ENCODE assay signal across 12 cellular contexts in the genomic region with DNA sequence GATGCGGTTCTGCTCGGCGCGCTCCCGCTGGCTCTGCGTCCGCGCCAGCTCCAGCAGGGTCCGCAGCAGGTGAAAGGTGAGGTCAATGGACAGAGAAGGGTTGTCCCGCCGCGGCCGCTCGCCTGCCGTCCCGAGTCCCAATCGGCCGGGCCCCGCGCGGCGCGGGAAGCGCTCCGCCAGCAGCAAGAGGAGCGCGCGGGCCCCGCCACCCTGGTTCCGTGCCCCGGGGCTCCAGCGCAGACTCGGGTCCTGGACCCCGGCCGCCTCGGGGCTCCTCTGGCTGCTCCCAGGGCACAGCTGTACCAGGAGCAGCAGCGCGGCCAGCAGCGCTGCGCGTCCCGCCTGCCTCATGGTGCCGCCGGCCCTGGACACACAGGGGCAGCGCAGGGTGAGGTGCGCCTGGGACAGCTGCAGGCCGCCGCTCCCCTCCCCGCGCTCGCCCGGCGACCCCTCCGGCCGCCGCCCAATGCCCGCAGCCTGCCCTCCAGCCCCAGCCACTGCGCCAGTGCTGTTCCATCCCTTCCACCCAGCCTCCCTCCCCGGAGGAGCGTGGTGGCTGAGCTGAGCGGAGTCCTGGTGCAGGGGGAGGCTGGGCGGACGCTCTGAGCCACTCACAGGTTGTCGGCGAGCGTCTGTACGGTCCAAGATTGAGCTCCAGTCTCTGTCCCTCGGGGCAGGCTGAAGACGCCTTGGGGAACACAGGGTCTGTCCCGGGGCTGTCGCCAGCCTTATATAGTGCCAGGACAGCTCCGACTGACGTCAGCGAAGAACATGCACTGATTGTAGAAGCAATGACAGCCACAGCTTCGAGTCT. TPM values are rescaled to one million over a fixed set of nuclear protein-coding genes. Genes with fewer than 3 reads are reported as not detected.
A peak's percentile ranks its signal among the peaks of the same experiment; 100 is the strongest.
DNase-seq lines count a peak whose midpoint lies in the region; ATAC-seq lines count a peak whose summit lies in the region.
"Had no signal": no experiment of that assay in that cellular context is flagged by ENCODE, and none has a peak within 500 bp of the region (broad histone marks: within the 10 kb centered on the region; RNA-seq: fewer than 3 reads in every experiment).

No MANE protein-coding gene starts in this region.

- intact Hi-C loops in dendritic cell treated with granulocyte-macrophage colony-stimulating factor and Interleukin-4, amounts not matched to agents 40 ng/mL and 50 ng/mL, for 4 days (cut with micrococcal nuclease) = no loop called here

- H3K27ac ChIP-seq in HUES6 (ENCODE audit: low read depth, low read length) = no peak overlapping the region
- H3K27ac ChIP-seq: cardiac muscle cell had no signal

- peaks cover 51% of the 10 kb centered on the region for H3K36me3 Mint-ChIP-seq in dendritic cell treated with granulocyte-macrophage colony-stimulating factor and Interleukin-4, amounts not matched to agents 40 ng/mL and 50 ng/mL, for 4 days (ENCODE audit: low read depth)
- peaks cover 6% of the 10 kb centered on the region for H3K36me3 Mint-ChIP-seq in natural killer cell treated with Interleukin-12 subunit alpha and Interleukin-12 subunit beta and Interleukin-15 and Interleukin-18, amount 100 ng/mL, for 72 hours

- H3K27ac Mint-ChIP-seq in dendritic cell treated with granulocyte-macrophage colony-stimulating factor and Interleukin-4, amounts not matched to agents 40 ng/mL and 50 ng/mL, for 4 days = no peak overlapping the region
- no peak overlapping the region for H3K27ac Mint-ChIP-seq in natural killer cell treated with Interleukin-12 subunit alpha and Interleukin-12 subunit beta and Interleukin-15 and Interleukin-18, amount 100 ng/mL, for 72 hours
- H3K27ac Mint-ChIP-seq: activated CD8-positive, alpha-beta memory T cell treated with anti-CD3 and anti-CD28 coated beads, Interleukin-2, amount 10 ng/mL, durations not matched to agents 7 days and 5 days; T-helper 1 cell treated with Interleukin-12 subunit alpha and Interleukin-12 subunit beta and Interleukin-4 antibody, amounts not matched to agents 30 μg/mL and 1 μg/mL, for 36 hours had no signal

- H3K9ac ChIP-seq in HUES6 (ENCODE audit: low read length) = no peak overlapping the region

- ATAC-seq in natural killer cell treated with Interleukin-12 subunit alpha and Interleukin-12 subunit beta and Interleukin-15 and Interleukin-18, amount 100 ng/mL, for 72 hours = no peak
- no peak for ATAC-seq in HG02938 (IDR thresholded peaks at IDR 0.05; ENCODE audit: unreplicated experiment)

- H3K4me1 Mint-ChIP-seq in dendritic cell treated with granulocyte-macrophage colony-stimulating factor and Interleukin-4, amounts not matched to agents 40 ng/mL and 50 ng/mL, for 4 days (ENCODE audit: low read depth) = peaks cover 15% of the 10 kb centered on the region
- H3K4me1 Mint-ChIP-seq in natural killer cell treated with Interleukin-12 subunit alpha and Interleukin-12 subunit beta and Interleukin-15 and Interleukin-18, amount 100 ng/mL, for 72 hours (ENCODE audit: low read depth in 2 of 2) = peaks cover 0 to 3% of the 10 kb centered on the region in 2 donors

- H3K4me1 ChIP-seq in HUES6 (ENCODE audit: control insufficient read depth, insufficient read depth, low read length) = peaks cover 19% of the 10 kb centered on the region

- no peak for DNase-seq in natural killer cell treated with Interleukin-12 subunit alpha and Interleukin-12 subunit beta and Interleukin-15 and Interleukin-18, amount 100 ng/mL, for 72 hours (ENCODE audit: low spot score)
- DNase-seq in activated CD4-positive, alpha-beta T cell treated with anti-CD3 and anti-CD28 coated beads, Interleukin-2, amount 50 U/mL, for 48 hours = no peak
- DNase-seq in activated CD4-positive, alpha-beta T cell treated with anti-CD3 and anti-CD28 coated beads for 1 hour = no peak
- DNase-seq: activated CD8-positive, alpha-beta memory T cell treated with anti-CD3 and anti-CD28 coated beads, Interleukin-2, amount 10 ng/mL, durations not matched to agents 7 days and 5 days; Kasumi-1; NCI-H510A treated with DMSO at 0.1 percent for 48 hours had no signal

- H3K9me3 Mint-ChIP-seq in dendritic cell treated with granulocyte-macrophage colony-stimulating factor and Interleukin-4, amounts not matched to agents 40 ng/mL and 50 ng/mL, for 4 days = no peaks in the 10 kb centered on the region
- no peaks in the 10 kb centered on the region for H3K9me3 Mint-ChIP-seq in natural killer cell treated with Interleukin-12 subunit alpha and Interleukin-12 subunit beta and Interleukin-15 and Interleukin-18, amount 100 ng/mL, for 72 hours
- H3K9me3 Mint-ChIP-seq: T-helper 1 cell treated with Interleukin-12 subunit alpha and Interleukin-12 subunit beta and Interleukin-4 antibody, amounts not matched to agents 30 μg/mL and 1 μg/mL, for 36 hours had no signal

- H3K9me3 ChIP-seq in HUES6 (ENCODE audit: control insufficient read depth, insufficient read depth, low read depth, low read length) = no peaks in the 10 kb centered on the region

- peak overlapping the region; percentile 51 for H3K4me3 ChIP-seq in HUES6 (ENCODE audit: low read depth, low read length)
- H3K4me3 ChIP-seq: cardiac muscle cell had no signal

- H3K27me3 Mint-ChIP-seq in dendritic cell treated with granulocyte-macrophage colony-stimulating factor and Interleukin-4, amounts not matched to agents 40 ng/mL and 50 ng/mL, for 4 days = peaks cover 46% of the 10 kb centered on the region
- H3K27me3 Mint-ChIP-seq in natural killer cell treated with Interleukin-12 subunit alpha and Interleukin-12 subunit beta and Interleukin-15 and Interleukin-18, amount 100 ng/mL, for 72 hours = peaks cover 5 to 6% of the 10 kb centered on the region in 2 donors

- H3K4me3 Mint-ChIP-seq in dendritic cell treated with granulocyte-macrophage colony-stimulating factor and Interleukin-4, amounts not matched to agents 40 ng/mL and 50 ng/mL, for 4 days = peak overlapping the region; percentile 35
- peak overlapping the region; percentile 38 for H3K4me3 Mint-ChIP-seq in natural killer cell treated with Interleukin-12 subunit alpha and Interleukin-12 subunit beta and Interleukin-15 and Interleukin-18, amount 100 ng/mL, for 72 hours
- H3K4me3 Mint-ChIP-seq: activated CD8-positive, alpha-beta memory T cell treated with anti-CD3 and anti-CD28 coated beads, Interleukin-2, amount 10 ng/mL, durations not matched to agents 7 days and 5 days; T-helper 1 cell treated with Interleukin-12 subunit alpha and Interleukin-12 subunit beta and Interleukin-4 antibody, amounts not matched to agents 30 μg/mL and 1 μg/mL, for 36 hours had no signal

- H3K36me3 ChIP-seq in HUES6 (ENCODE audit: control insufficient read depth, insufficient read depth, low read length) = peaks cover 16% of the 10 kb centered on the region

- peaks cover 48% of the 10 kb centered on the region for H3K27me3 ChIP-seq in HUES6 (ENCODE audit: control insufficient read depth, insufficient read depth, low read length)

RNA-seq across cellular contexts. Expression of a gene that starts 0.5 kb away (rescaled TPM):
- 1 to 10 TPM; 1.3 TPM for total RNA-seq in natural killer cell treated with Interleukin-12 subunit alpha and Interleukin-12 subunit beta and Interleukin-15 and Interleukin-18, amount 100 ng/mL, for 72 hours

RNA-seq across cellular contexts. Expression of a gene that starts 15.1 kb away (rescaled TPM):
- 10 to 100 TPM; 92.4 to 96.1 TPM for total RNA-seq in natural killer cell treated with Interleukin-12 subunit alpha and Interleukin-12 subunit beta and Interleukin-15 and Interleukin-18, amount 100 ng/mL, for 72 hours

RNA-seq across cellular contexts. Expression of a gene that starts 25.5 kb away (rescaled TPM):
- under 1 TPM; 0.28 to 0.33 TPM for total RNA-seq in natural killer cell treated with Interleukin-12 subunit alpha and Interleukin-12 subunit beta and Interleukin-15 and Interleukin-18, amount 100 ng/mL, for 72 hours
- total RNA-seq: fibroblast of villous mesenchyme had no signal

RNA-seq across cellular contexts. Expression of a gene that starts 32.5 kb away (rescaled TPM):
- not detected for total RNA-seq in natural killer cell treated with Interleukin-12 subunit alpha and Interleukin-12 subunit beta and Interleukin-15 and Interleukin-18, amount 100 ng/mL, for 72 hours
- total RNA-seq: activated CD8-positive, alpha-beta memory T cell treated with anti-CD3 and anti-CD28 coated beads, Interleukin-2, amount 10 ng/mL, durations not matched to agents 7 days and 5 days; fibroblast of villous mesenchyme had no signal

RNA-seq across cellular contexts. Expression of a gene that starts 44.9 kb away (rescaled TPM):
- not detected for total RNA-seq in natural killer cell treated with Interleukin-12 subunit alpha and Interleukin-12 subunit beta and Interleukin-15 and Interleukin-18, amount 100 ng/mL, for 72 hours
- total RNA-seq: fibroblast of villous mesenchyme had no signal
